ENCODE assay signal across 16 cellular contexts in the genomic region with DNA sequence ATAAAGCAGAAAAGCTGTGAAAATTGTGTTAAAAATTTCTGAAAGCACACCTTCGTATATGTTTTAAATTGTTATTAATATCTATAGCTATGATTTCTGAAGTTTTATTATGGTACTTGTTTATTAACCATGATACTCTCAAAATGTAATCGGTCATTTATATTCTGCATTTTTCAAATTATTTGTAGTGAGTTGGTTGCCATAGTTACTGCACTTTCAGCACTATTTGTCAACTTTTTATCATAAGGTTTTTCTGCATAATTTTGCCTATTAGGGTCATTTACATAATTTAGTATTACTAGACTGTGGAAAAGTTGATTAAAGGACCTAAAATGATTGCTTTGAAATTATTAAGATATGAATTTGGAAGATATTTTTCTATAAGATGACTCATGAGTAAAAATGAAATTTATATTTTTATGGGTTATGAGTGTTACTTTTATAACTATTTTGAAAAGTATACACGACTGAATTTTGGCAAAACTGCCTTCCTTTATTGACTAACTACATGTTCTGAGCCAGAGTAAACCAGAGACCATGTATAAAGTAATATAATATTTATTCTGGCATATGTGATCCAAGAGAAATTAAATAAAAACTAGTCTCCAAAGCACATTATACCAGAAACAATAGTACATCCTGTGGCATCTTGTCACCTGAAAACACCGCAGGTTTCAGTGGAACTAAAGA. TPM values are rescaled to one million over a fixed set of nuclear protein-coding genes. Genes with fewer than 3 reads are reported as not detected.
"Had no signal": no experiment of that assay in that cellular context is flagged by ENCODE, and none has a peak within 500 bp of the region (broad histone marks: within the 10 kb centered on the region; RNA-seq: fewer than 3 reads in every experiment).

No MANE protein-coding gene starts in this region.

- DNase-seq: activated CD4-positive, CD25-positive, alpha-beta regulatory T cell treated with anti-CD3 and anti-CD28 coated beads, Interleukin-2, amount 50 U/mL, for 72 hours; activated naive CD4-positive, alpha-beta T cell; activated naive CD8-positive, alpha-beta T cell treated with anti-CD3 and anti-CD28 coated beads, Interleukin-2, amount 10 ng/mL, durations not matched to agents 7 days and 5 days; activated T-cell treated with anti-CD3 and anti-CD28 coated beads for 4 hours; dorsolateral prefrontal cortex; hippocampal formation; mesendoderm; nephron progenitor cell; right lobe of liver; T-cell; T1000; testis had no signal

- H3K27me3 ChIP-seq: right lobe of liver, testis had no signal

- H3K36me3 ChIP-seq: right lobe of liver had no signal

- FAIRE-seq: bronchial epithelial cell had no signal

- H3K4me1 ChIP-seq: right lobe of liver, testis had no signal

- H3K27ac ChIP-seq: dorsolateral prefrontal cortex, right lobe of liver, testis had no signal

- H3K4me3 ChIP-seq: dorsolateral prefrontal cortex, right lobe of liver, testis had no signal

- H3K9me3 ChIP-seq: right lobe of liver, testis had no signal

- ATAC-seq: esophagus mucosa, T-cell had no signal

RNA-seq across cellular contexts. Expression of a gene that starts 7.9 kb away (rescaled TPM):
- total RNA-seq: activated CD8-positive, alpha-beta memory T cell treated with anti-CD3 and anti-CD28 coated beads for 36 hours; activated naive CD8-positive, alpha-beta T cell treated with anti-CD3 and anti-CD28 coated beads, Interleukin-2, amount 10 ng/mL, durations not matched to agents 7 days and 5 days; pulmonary artery endothelial cell had no signal
